In the genomic region with DNA sequence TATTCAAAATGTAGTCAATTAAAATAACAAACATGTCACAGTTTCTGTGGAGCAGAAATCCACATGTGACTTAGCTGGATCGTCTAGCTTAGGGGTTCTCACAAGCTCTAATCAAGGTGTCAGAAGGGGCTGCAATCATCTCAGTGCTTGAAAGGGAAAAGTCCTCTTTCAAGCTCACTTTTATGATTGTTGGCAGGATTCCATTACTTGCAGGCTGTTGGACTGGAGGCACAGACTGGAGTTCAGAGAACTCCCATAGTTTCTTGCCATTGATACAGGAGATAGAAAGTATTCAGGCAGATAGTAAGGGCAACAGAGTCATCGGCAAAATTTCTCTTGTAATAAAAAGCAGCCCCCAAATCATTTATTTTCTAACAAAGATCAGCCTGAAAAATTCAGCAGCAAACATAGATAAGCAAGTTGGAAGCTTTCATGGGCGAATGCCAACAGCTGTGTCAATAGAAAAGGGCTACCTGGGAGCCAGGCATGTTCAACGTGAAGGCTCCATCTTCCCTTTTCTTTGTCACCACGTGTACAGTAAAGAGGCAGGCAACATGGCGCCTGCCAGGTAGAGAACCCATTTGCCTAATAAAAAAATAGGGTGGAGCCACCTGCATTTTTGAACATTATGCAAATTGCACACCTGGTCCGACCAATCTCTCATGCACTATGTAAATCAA, we compare ENCODE assay signal across 21 cellular contexts.
DNase-seq lines count a peak whose midpoint lies in the region; ATAC-seq, FAIRE-seq and TF ChIP-seq lines count a peak whose summit lies in the region.
"Had no signal": no experiment of that assay in that cellular context is flagged by ENCODE, and none has a peak within 500 bp of the region (broad histone marks: within the 10 kb centered on the region; RNA-seq: fewer than 3 reads in every experiment).

No MANE protein-coding gene starts in this region.

- H3K9me3 ChIP-seq in liver (ENCODE audit: control insufficient read depth in 4 of 4, low read length in 3 of 4) (no peaks in the 10 kb centered on the region), HepG2 (ENCODE audit: low read length) (no peaks in the 10 kb centered on the region)
- H3K9me3 ChIP-seq: esophagus squamous epithelium, suprapubic skin had no signal

- no TSS peak for BruUV-seq in HepG2 (replicated peaks; lab: Mats Ljungman, UMichigan)

- H3K27ac ChIP-seq in liver (ENCODE audit: low read depth in 1 of 2, low read length in 2 of 2), result no peak overlapping the region
- H3K27ac ChIP-seq in HepG2 (ENCODE audit: extremely low read length, insufficient read depth, low read length), result no peak overlapping the region
- H3K27ac ChIP-seq: esophagus squamous epithelium, suprapubic skin had no signal

- WGBS in liver, result 55% methylated on average over 7 of the region's 7 CpGs
- WGBS in HepG2 (ENCODE audit: low lambda C conversion rate), result 33% methylated on average over 7 of the region's 7 CpGs

- TF ChIP-seq CTCF in liver (IDR thresholded peaks at IDR 0.05; ENCODE audit: low read depth, low read length, missing input control) (no peak), HepG2 (CRISPR knock-in tag; IDR thresholded peaks at IDR 0.05) (no peak), choroid plexus epithelial cell (conservative IDR thresholded peaks at IDR 0.05; ENCODE audit: low read depth, low read length) (no peak)

- ATAC-seq in HepG2 (no peak), HG03442 (IDR thresholded peaks at IDR 0.05; ENCODE audit: unreplicated experiment) (no peak)
- ATAC-seq: K562 had no signal

- H3K27me3 ChIP-seq in liver (ENCODE audit: control insufficient read depth in 4 of 4, insufficient read depth in 4 of 4, low read length in 3 of 4) (no peaks in the 10 kb centered on the region), HepG2 (ENCODE audit: control insufficient read depth in 1 of 2, insufficient read depth in 2 of 2, low read length in 2 of 2) (no peaks in the 10 kb centered on the region)
- H3K27me3 ChIP-seq: esophagus squamous epithelium, suprapubic skin had no signal

- no peak for TF ChIP-seq POLR2A in HepG2 (IDR thresholded peaks at IDR 0.05; ENCODE audit: insufficient read depth in 1 of 2, low read depth in 2 of 2, low read length in 2 of 2)

- H3K4me3 ChIP-seq in liver (ENCODE audit: low read depth in 1 of 3, low read length in 3 of 3), result no peak overlapping the region
- H3K4me3 ChIP-seq in HepG2 (replicated peaks in 1 of 3; ENCODE audit: insufficient read depth in 1 of 3, low read depth in 2 of 3, low read length in 3 of 3), result no peak overlapping the region
- no peak overlapping the region for H3K4me3 ChIP-seq in choroid plexus epithelial cell (ENCODE audit: low read depth, low read length)
- H3K4me3 ChIP-seq: esophagus squamous epithelium, K562, suprapubic skin had no signal

- TF ChIP-seq EP300 in HepG2 (IDR thresholded peaks at IDR 0.05; ENCODE audit: low read depth in 2 of 2, low read length in 2 of 2) (no peak), HepG2 (CRISPR knock-in tag; IDR thresholded peaks at IDR 0.05; ENCODE audit: borderline replicate concordance) (no peak)

- TF ChIP-seq RAD21 in liver (IDR thresholded peaks at IDR 0.05) (no peak), HepG2 (CRISPR knock-in tag; IDR thresholded peaks at IDR 0.05) (no peak)

- H3K4me2 ChIP-seq in HepG2 (ENCODE audit: low read depth, low read length), result no peak overlapping the region

- no peaks in the 10 kb centered on the region for H4K20me1 ChIP-seq in HepG2 (ENCODE audit: insufficient read depth, low read length)

- no peak overlapping the region for H2AFZ ChIP-seq in HepG2 (ENCODE audit: low read length)

- no peaks in the 10 kb centered on the region for H3K79me2 ChIP-seq in HepG2 (ENCODE audit: insufficient read depth, low read length)

- CTCF ChIA-PET in HepG2 (lab: Yijun Ruan, JAX; ENCODE audit: low intra/inter-chr PET ratio, low total read pairs), result no interaction called here

- H3K4me1 ChIP-seq in liver (ENCODE audit: control insufficient read depth in 4 of 4, insufficient read depth in 4 of 4, low read length in 3 of 4), result no peaks in the 10 kb centered on the region
- no peaks in the 10 kb centered on the region for H3K4me1 ChIP-seq in HepG2 (ENCODE audit: insufficient read depth, low read length)
- H3K4me1 ChIP-seq: esophagus squamous epithelium, suprapubic skin had no signal

- intact Hi-C loops in HepG2 (cut with micrococcal nuclease; ENCODE audit: unreplicated experiment), result no loop called here

- no peak overlapping the region for H3K9ac ChIP-seq in liver (ENCODE audit: low read depth in 1 of 2, low read length in 2 of 2)
- no peak overlapping the region for H3K9ac ChIP-seq in HepG2 (ENCODE audit: insufficient read depth, low read depth, low read length)

- no peaks in the 10 kb centered on the region for H3K36me3 ChIP-seq in liver (ENCODE audit: control insufficient read depth in 4 of 4, insufficient read depth in 3 of 4, low read depth in 1 of 4, low read length in 3 of 4)
- no peaks in the 10 kb centered on the region for H3K36me3 ChIP-seq in HepG2 (replicated peaks in 1 of 2; ENCODE audit: control insufficient read depth in 1 of 2, insufficient read depth in 2 of 2, low read length in 2 of 2)
- H3K36me3 ChIP-seq: esophagus squamous epithelium, suprapubic skin had no signal

- FAIRE-seq in HepG2 (lab: Jason Lieb, UNC), result no peak
- FAIRE-seq in urothelium cell line (lab: Jason Lieb, UNC), result no peak
- FAIRE-seq: K562 had no signal

- DNase-seq in HepG2 (ENCODE audit: low spot score) (no peak), NCI-H2081 treated with DMSO at 0.1 percent for 48 hours (lab: John Stamatoyannopoulos, UW) (peak; percentile 1), choroid plexus epithelial cell (ENCODE audit: low read depth) (peak; percentile 32), SIG-M5 (lab: John Stamatoyannopoulos, UW) (no peak), putamen (ENCODE audit: low spot score) (no peak), urothelium cell line (ENCODE audit: low spot score) (no peak)
- DNase-seq: activated CD4-positive, alpha-beta T cell treated with anti-CD3 and anti-CD28 coated beads, Interleukin-2, amount 50 U/mL, for 4 hours; activated gamma-delta T cell; C1 segment of cervical spinal cord; DND-41; effector memory CD4-positive, alpha-beta T cell; esophagus squamous epithelium; HFFc6; midbrain; MV-4-11; NCI-H446 treated with DMSO at 0.1 percent for 48 hours; Right ventricle myocardium superior had no signal

- in situ Hi-C loops in HepG2 (cut with HindIII; ENCODE audit: extremely low pct_ligation_motif_present, low pct_unique_long_range_greater_than_20kb), result no loop called here

- POLR2A ChIA-PET in HepG2 (lab: Yijun Ruan, JAX), result no interaction called here

TF ChIP-seq in liver, 16 proteins besides CTCF, POLR2A, EP300 and RAD21:
- TF ChIP-seq FOXA1 (IDR thresholded peaks at IDR 0.05) (no peak), FOXA2 (IDR thresholded peaks at IDR 0.05) (peak; percentile 22), YY1 (IDR thresholded peaks at IDR 0.05) (peak; percentile 26)

TF ChIP-seq in HepG2, 621 proteins besides CTCF, POLR2A, EP300 and RAD21:
- no peak for TF ChIP-seq ZNF629 (CRISPR knock-in tag; conservative IDR thresholded peaks at IDR 0.05)
- TF ChIP-seq SIN3A (IDR thresholded peaks at IDR 0.05; ENCODE audit: borderline replicate concordance, low read depth, low read length), result no peak
- TF ChIP-seq, protein P1, sequence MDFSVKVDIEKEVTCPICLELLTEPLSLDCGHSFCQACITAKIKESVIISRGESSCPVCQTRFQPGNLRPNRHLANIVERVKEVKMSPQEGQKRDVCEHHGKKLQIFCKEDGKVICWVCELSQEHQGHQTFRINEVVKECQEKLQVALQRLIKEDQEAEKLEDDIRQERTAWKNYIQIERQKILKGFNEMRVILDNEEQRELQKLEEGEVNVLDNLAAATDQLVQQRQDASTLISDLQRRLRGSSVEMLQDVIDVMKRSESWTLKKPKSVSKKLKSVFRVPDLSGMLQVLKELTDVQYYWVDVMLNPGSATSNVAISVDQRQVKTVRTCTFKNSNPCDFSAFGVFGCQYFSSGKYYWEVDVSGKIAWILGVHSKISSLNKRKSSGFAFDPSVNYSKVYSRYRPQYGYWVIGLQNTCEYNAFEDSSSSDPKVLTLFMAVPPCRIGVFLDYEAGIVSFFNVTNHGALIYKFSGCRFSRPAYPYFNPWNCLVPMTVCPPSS (IDR thresholded peaks at IDR 0.05), result no peak
- TF ChIP-seq, protein P2, sequence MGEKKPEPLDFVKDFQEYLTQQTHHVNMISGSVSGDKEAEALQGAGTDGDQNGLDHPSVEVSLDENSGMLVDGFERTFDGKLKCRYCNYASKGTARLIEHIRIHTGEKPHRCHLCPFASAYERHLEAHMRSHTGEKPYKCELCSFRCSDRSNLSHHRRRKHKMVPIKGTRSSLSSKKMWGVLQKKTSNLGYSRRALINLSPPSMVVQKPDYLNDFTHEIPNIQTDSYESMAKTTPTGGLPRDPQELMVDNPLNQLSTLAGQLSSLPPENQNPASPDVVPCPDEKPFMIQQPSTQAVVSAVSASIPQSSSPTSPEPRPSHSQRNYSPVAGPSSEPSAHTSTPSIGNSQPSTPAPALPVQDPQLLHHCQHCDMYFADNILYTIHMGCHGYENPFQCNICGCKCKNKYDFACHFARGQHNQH (CRISPR knock-in tag; IDR thresholded peaks at IDR 0.05), result no peak
- no peak for TF ChIP-seq KLF16 (CRISPR knock-in tag; IDR thresholded peaks at IDR 0.05)
- no peak for TF ChIP-seq CBX1 (IDR thresholded peaks at IDR 0.05; ENCODE audit: low read depth)
- TF ChIP-seq PCBP1 (IDR thresholded peaks at IDR 0.05; ENCODE audit: borderline replicate concordance, low read depth, low read length), result no peak
- no peak for TF ChIP-seq ZNF446 (CRISPR knock-in tag; IDR thresholded peaks at IDR 0.05)
- no peak for TF ChIP-seq ATF1 (CRISPR knock-in tag; IDR thresholded peaks at IDR 0.05)
- no peak for TF ChIP-seq TCF7L2 (IDR thresholded peaks at IDR 0.05; ENCODE audit: low read depth, low read length)
- TF ChIP-seq EEA1 (CRISPR knock-in tag; IDR thresholded peaks at IDR 0.05; ENCODE audit: borderline replicate concordance), result no peak
- TF ChIP-seq FOXA1 (IDR thresholded peaks at IDR 0.05), result no peak
- no peak for TF ChIP-seq FOXA1 (CRISPR knock-in tag; IDR thresholded peaks at IDR 0.05)
- TF ChIP-seq ZNF589 (CRISPR knock-in tag; conservative IDR thresholded peaks at IDR 0.05), result no peak
- TF ChIP-seq, protein P3, sequence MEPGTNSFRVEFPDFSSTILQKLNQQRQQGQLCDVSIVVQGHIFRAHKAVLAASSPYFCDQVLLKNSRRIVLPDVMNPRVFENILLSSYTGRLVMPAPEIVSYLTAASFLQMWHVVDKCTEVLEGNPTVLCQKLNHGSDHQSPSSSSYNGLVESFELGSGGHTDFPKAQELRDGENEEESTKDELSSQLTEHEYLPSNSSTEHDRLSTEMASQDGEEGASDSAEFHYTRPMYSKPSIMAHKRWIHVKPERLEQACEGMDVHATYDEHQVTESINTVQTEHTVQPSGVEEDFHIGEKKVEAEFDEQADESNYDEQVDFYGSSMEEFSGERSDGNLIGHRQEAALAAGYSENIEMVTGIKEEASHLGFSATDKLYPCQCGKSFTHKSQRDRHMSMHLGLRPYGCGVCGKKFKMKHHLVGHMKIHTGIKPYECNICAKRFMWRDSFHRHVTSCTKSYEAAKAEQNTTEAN (CRISPR knock-in tag; conservative IDR thresholded peaks at IDR 0.05), result no peak
- no peak for TF ChIP-seq JUND (CRISPR knock-in tag; IDR thresholded peaks at IDR 0.05)

Comparison
In these comparisons a context has a peak if more than half of its experiments do, and no peak if none do; other contexts are left out.
1. DNase-seq: peak in NCI-H2081 treated with DMSO at 0.1 percent for 48 hours (single experiment) and choroid plexus epithelial cell (single experiment); none in HepG2 (single experiment), SIG-M5 (single experiment), putamen (single experiment) and urothelium cell line (single experiment).